ENCODE assay signal across 9 cellular contexts in genomic region chr22:17370766-17371181, GRCh38. TPM values are rescaled to one million over a fixed set of nuclear protein-coding genes. Genes with fewer than 3 reads are reported as not detected.
DNase-seq lines count a peak whose midpoint lies in the region; ATAC-seq and TF ChIP-seq lines count a peak whose summit lies in the region.
"Had no signal": no experiment of that assay in that cellular context is flagged by ENCODE, and none has a peak within 500 bp of the region (broad histone marks: within the 10 kb centered on the region; RNA-seq: fewer than 3 reads in every experiment).

No MANE protein-coding gene starts in this region.

- H3K27me3 Mint-ChIP-seq in activated CD8-positive, alpha-beta memory T cell treated with anti-CD3 and anti-CD28 coated beads, Interleukin-2, amount 10 ng/mL, durations not matched to agents 7 days and 5 days, result peaks cover 55% of the 10 kb centered on the region

- H3K4me3 Mint-ChIP-seq in activated CD8-positive, alpha-beta memory T cell treated with anti-CD3 and anti-CD28 coated beads, Interleukin-2, amount 10 ng/mL, durations not matched to agents 7 days and 5 days, result peak overlapping the region; percentile 31

- CTCF ChIA-PET in activated CD8-positive, alpha-beta memory T cell treated with anti-CD3 and anti-CD28 coated beads, Interleukin-2, amount 10 ng/mL, durations not matched to agents 7 days and 5 days (lab: Charles Lee), result interaction anchor here (1.0 kb wide), 1 partner anchor 68 kb away, joined by 4 read pairs; no protein-coding TSS in a partner anchor

- H3K27me3 ChIP-seq in body of pancreas, result no peaks in the 10 kb centered on the region
- no peaks in the 10 kb centered on the region for H3K27me3 ChIP-seq in lung (ENCODE audit: control insufficient read depth, insufficient read depth)
- peaks cover 83% of the 10 kb centered on the region for H3K27me3 ChIP-seq in suprapubic skin

- TF ChIP-seq POLR2A in body of pancreas (IDR thresholded peaks at IDR 0.05) (no peak), suprapubic skin (IDR thresholded peaks at IDR 0.05) (no peak)

- H3K9me3 ChIP-seq in body of pancreas (no peaks in the 10 kb centered on the region), lung (ENCODE audit: control insufficient read depth in 2 of 2, insufficient read depth in 1 of 2, low read length in 1 of 2) (no peaks in the 10 kb centered on the region), suprapubic skin (no peaks in the 10 kb centered on the region)

- ATAC-seq in activated CD8-positive, alpha-beta memory T cell treated with anti-CD3 and anti-CD28 coated beads, Interleukin-2, amount 10 ng/mL, durations not matched to agents 7 days and 5 days, result no peak
- ATAC-seq in body of pancreas (no peak), lung (ENCODE audit: insufficient read depth, low FRiP score) (no peak), omental fat pad (ENCODE audit: low FRiP score) (no peak), GM18907 (IDR thresholded peaks at IDR 0.05; ENCODE audit: unreplicated experiment) (no peak)

- peaks cover 20% of the 10 kb centered on the region for H3K4me1 Mint-ChIP-seq in activated CD8-positive, alpha-beta memory T cell treated with anti-CD3 and anti-CD28 coated beads, Interleukin-2, amount 10 ng/mL, durations not matched to agents 7 days and 5 days

- peaks cover 5% of the 10 kb centered on the region for H3K36me3 Mint-ChIP-seq in activated CD8-positive, alpha-beta memory T cell treated with anti-CD3 and anti-CD28 coated beads, Interleukin-2, amount 10 ng/mL, durations not matched to agents 7 days and 5 days

- H3K9me3 Mint-ChIP-seq in activated CD8-positive, alpha-beta memory T cell treated with anti-CD3 and anti-CD28 coated beads, Interleukin-2, amount 10 ng/mL, durations not matched to agents 7 days and 5 days (ENCODE audit: low read depth), result no peaks in the 10 kb centered on the region

- TF ChIP-seq EP300 in suprapubic skin (IDR thresholded peaks at IDR 0.05), result no peak

- TF ChIP-seq CTCF in body of pancreas (IDR thresholded peaks at IDR 0.05) (no peak), lung (IDR thresholded peaks at IDR 0.05; ENCODE audit: control extremely low read depth, extremely low read depth) (no peak), suprapubic skin (IDR thresholded peaks at IDR 0.05) (no peak), omental fat pad (IDR thresholded peaks at IDR 0.05) (no peak)

- H3K4me1 ChIP-seq in body of pancreas (peaks cover 19% of the 10 kb centered on the region), lung (ENCODE audit: control insufficient read depth in 2 of 2, insufficient read depth in 2 of 2, low read length in 2 of 2) (peaks cover 0 to 8% of the 10 kb centered on the region in 2 donors), suprapubic skin (peaks cover 28% of the 10 kb centered on the region)

- intact Hi-C loops in body of pancreas (cut with DNase I), result no loop called here

- H3K27ac ChIP-seq in body of pancreas, result peak overlapping the region in 1 of 4 donors; percentile 30
- H3K27ac ChIP-seq in lung (ENCODE audit: low read depth in 1 of 2, low read length in 1 of 2), result peak overlapping the region; percentile 27 to 92
- H3K27ac ChIP-seq in suprapubic skin, result no peak overlapping the region
- H3K27ac ChIP-seq: C4-2B had no signal

- no peak overlapping the region for H3K27ac Mint-ChIP-seq in activated CD8-positive, alpha-beta memory T cell treated with anti-CD3 and anti-CD28 coated beads, Interleukin-2, amount 10 ng/mL, durations not matched to agents 7 days and 5 days

- WGBS in body of pancreas, 2 donors, result 3 to 4% methylated on average over 15 of the region's 15 CpGs
- 1 to 2% methylated on average over 15 of the region's 15 CpGs for WGBS in lung, 2 donors
- WGBS in suprapubic skin, result 4% methylated on average over 15 of the region's 15 CpGs

- H3K36me3 ChIP-seq in body of pancreas (replicated peaks in 1 of 2; ENCODE audit: insufficient read depth in 1 of 2, low read depth in 2 of 2), result no peaks in the 10 kb centered on the region
- H3K36me3 ChIP-seq in lung (ENCODE audit: control insufficient read depth in 2 of 2, insufficient read depth in 2 of 2, low read length in 2 of 2), result no peaks in the 10 kb centered on the region
- no peaks in the 10 kb centered on the region for H3K36me3 ChIP-seq in suprapubic skin

- no peak for DNase-seq in activated CD8-positive, alpha-beta memory T cell treated with anti-CD3 and anti-CD28 coated beads, Interleukin-2, amount 10 ng/mL, durations not matched to agents 7 days and 5 days
- DNase-seq in activated CD8-positive, alpha-beta memory T cell treated with anti-CD3 and anti-CD28 coated beads, Interleukin-2, amount 50 U/mL, for 4 hours, result no peak
- DNase-seq in body of pancreas, result no peak
- no peak for DNase-seq in lung (ENCODE audit: low spot score)
- DNase-seq in suprapubic skin (ENCODE audit: low spot score in 2 of 2), result peak in 1 of 2 donors; percentile 3
- no peak for DNase-seq in omental fat pad (ENCODE audit: low spot score)
- no peak for DNase-seq in NCI-H2107 (lab: John Stamatoyannopoulos, UW)

- H3K4me3 ChIP-seq in body of pancreas (peak overlapping the region; percentile 36 to 65), lung (peak overlapping the region; percentile 79), suprapubic skin (peak overlapping the region; percentile 64)

RNA-seq across cellular contexts. Expression of gene CECR2, which starts 1.5 kb away (rescaled TPM):
- total RNA-seq in activated CD8-positive, alpha-beta memory T cell treated with anti-CD3 and anti-CD28 coated beads, Interleukin-2, amount 10 ng/mL, durations not matched to agents 7 days and 5 days, result under 1 TPM in 1 of 2 experiments, not detected in 1; 0.02 TPM
- 1 to 10 TPM; 2.6 to 3.4 TPM for total RNA-seq in body of pancreas
- 10 to 100 TPM; 12.5 to 14.5 TPM for total RNA-seq in lung
- polyA plus RNA-seq in lung, result 1 to 10 TPM; 1.1 to 3.0 TPM
- total RNA-seq in suprapubic skin, result 1 to 10 TPM; 2.5 to 3.9 (median 3.7) TPM
- total RNA-seq in omental fat pad, result 1 to 10 TPM in 1 of 4 donors, under 1 TPM in 3; 0.24 to 3.9 (median 0.70) TPM
